ENCODE assay signal across 11 cellular contexts in genomic region chr2:63856302-63856600, GRCh38. TPM values are rescaled to one million over a fixed set of nuclear protein-coding genes. Genes with fewer than 3 reads are reported as not detected.
DNase-seq lines count a peak whose midpoint lies in the region; ATAC-seq and TF ChIP-seq lines count a peak whose summit lies in the region.
"Had no signal": no experiment of that assay in that cellular context is flagged by ENCODE, and none has a peak within 500 bp of the region (broad histone marks: within the 10 kb centered on the region; RNA-seq: fewer than 3 reads in every experiment).

No MANE protein-coding gene starts in this region.

- DNase-seq in CD4-positive, alpha-beta T cell, result peak in 9 of 10 experiments; percentile 21 to 61 (median 45)
- DNase-seq in T-helper 2 cell (peak in 3 of 5 experiments; percentile 56 to 99 (median 58)), gastrocnemius medialis (no peak), endothelial cell (ENCODE audit: low spot score) (no peak), lower leg skin (ENCODE audit: low spot score in 2 of 2) (no peak), NCI-H1417 (lab: John Stamatoyannopoulos, UW) (no peak)
- peak; percentile 13 for DNase-seq in activated gamma-delta T cell treated with anti-CD3 and anti-CD28 coated beads, Interleukin-2, amount 50 U/mL, for 16 hours (ENCODE audit: low read depth)
- DNase-seq: COR-L47, NCI-H1105, ovary had no signal

- no peaks in the 10 kb centered on the region for H3K27me3 Mint-ChIP-seq in CD4-positive, alpha-beta T cell
- H3K27me3 Mint-ChIP-seq in endothelial cell (ENCODE audit: unreplicated experiment), result no peaks in the 10 kb centered on the region

- peak overlapping the region; percentile 81 for H3K4me3 Mint-ChIP-seq in CD4-positive, alpha-beta T cell
- H3K4me3 Mint-ChIP-seq in endothelial cell (ENCODE audit: unreplicated experiment), result no peak overlapping the region

- in situ Hi-C loops in gastrocnemius medialis (cut with MboI; ENCODE audit: low sequenced_read_pairs in 4 of 4), result loop anchor here in 2 of 4 donors (10.0 to 25.0 kb wide), 2 partner anchors 161 to 169 kb away; no protein-coding TSS in a partner anchor

- peaks cover 47 to 53% of the 10 kb centered on the region in 2 donors for H3K4me1 ChIP-seq in gastrocnemius medialis

- peak overlapping the region; percentile 99 for H3K27ac Mint-ChIP-seq in CD4-positive, alpha-beta T cell
- H3K27ac Mint-ChIP-seq in endothelial cell (ENCODE audit: unreplicated experiment), result no peak overlapping the region

- POLR2A ChIA-PET in CD4-positive, alpha-beta T cell (lab: Charles Lee), result interaction anchor here (0.9 to 7.8 kb wide), 4 partner anchors 11 to 268 kb away, joined by 3 to 93 read pairs (median 4); partner anchors contain the start of genes MDH1, UGP2 and WDPCP

- H3K9me3 ChIP-seq in CD4-positive, alpha-beta T cell (ENCODE audit: control insufficient read depth, low read length), result no peaks in the 10 kb centered on the region
- no peaks in the 10 kb centered on the region for H3K9me3 ChIP-seq in gastrocnemius medialis
- H3K9me3 ChIP-seq: ovary had no signal

- peak; percentile 93 for ATAC-seq in CD4-positive, alpha-beta T cell (ENCODE audit: poor library complexity)
- ATAC-seq in gastrocnemius medialis (peak in 1 of 2 donors; percentile 27), GM21619 (IDR thresholded peaks at IDR 0.05; ENCODE audit: unreplicated experiment) (no peak)

- intact Hi-C loops in CD4-positive, alpha-beta T cell (cut with DNase I, micrococcal nuclease), result loop anchor here (1.0 to 5.0 kb wide), 3 partner anchors 16 to 268 kb away; partner anchors contain the start of genes MDH1 (in 1 of the 2) and WDPCP (in 1 of the 2)
- intact Hi-C loops in gastrocnemius medialis (cut with DNase I; ENCODE audit: low total_unique reads) (no loop called here), lower leg skin (cut with DNase I; ENCODE audit: low total_unique reads) (no loop called here)

- 43 to 52% methylated on average over 5 of the region's 5 CpGs for WGBS in lower leg skin, 2 donors

- no peaks in the 10 kb centered on the region for H3K9me3 Mint-ChIP-seq in CD4-positive, alpha-beta T cell
- no peaks in the 10 kb centered on the region for H3K9me3 Mint-ChIP-seq in endothelial cell (ENCODE audit: unreplicated experiment)

- peak overlapping the region in 1 of 4 donors; percentile 24 for H3K4me3 ChIP-seq in gastrocnemius medialis
- no peak overlapping the region for H3K4me3 ChIP-seq in lower leg skin (ENCODE audit: low read depth, poor library complexity, severe bottlenecking)
- H3K4me3 ChIP-seq: ovary had no signal

- no peaks in the 10 kb centered on the region for H3K27me3 ChIP-seq in CD4-positive, alpha-beta T cell (ENCODE audit: control insufficient read depth, insufficient read depth, low read length)
- no peaks in the 10 kb centered on the region for H3K27me3 ChIP-seq in gastrocnemius medialis
- H3K27me3 ChIP-seq: ovary had no signal

- TF ChIP-seq POLR2A in gastrocnemius medialis (IDR thresholded peaks at IDR 0.05) (no peak), lower leg skin (IDR thresholded peaks at IDR 0.05) (no peak)

- no peak for TF ChIP-seq CTCF in CD4-positive, alpha-beta T cell (IDR thresholded peaks at IDR 0.05)
- no peak for TF ChIP-seq CTCF in gastrocnemius medialis (IDR thresholded peaks at IDR 0.05 in 4 of 5, conservative IDR thresholded peaks at IDR 0.05 in 1 of 5)
- TF ChIP-seq CTCF in endothelial cell (IDR thresholded peaks at IDR 0.05; ENCODE audit: unreplicated experiment), result no peak
- no peak for TF ChIP-seq CTCF in lower leg skin (IDR thresholded peaks at IDR 0.05)

- peaks cover 0 to 42% of the 10 kb centered on the region in 2 donors for H3K36me3 ChIP-seq in gastrocnemius medialis
- H3K36me3 ChIP-seq: ovary had no signal

- peaks cover 47% of the 10 kb centered on the region for H3K36me3 Mint-ChIP-seq in CD4-positive, alpha-beta T cell (ENCODE audit: low read depth)
- H3K36me3 Mint-ChIP-seq in endothelial cell (ENCODE audit: low read depth, unreplicated experiment), result no peaks in the 10 kb centered on the region

- H3K27ac ChIP-seq in CD4-positive, alpha-beta T cell (ENCODE audit: low read depth, low read length), result peak overlapping the region; percentile 78
- H3K27ac ChIP-seq in gastrocnemius medialis, result peak overlapping the region; percentile 77 to 98 (median 96)
- H3K27ac ChIP-seq: ovary had no signal

- peaks cover 67% of the 10 kb centered on the region for H3K4me1 Mint-ChIP-seq in CD4-positive, alpha-beta T cell (ENCODE audit: low read depth)
- H3K4me1 Mint-ChIP-seq in endothelial cell (ENCODE audit: unreplicated experiment), result peaks cover 17% of the 10 kb centered on the region

- CTCF ChIA-PET in CD4-positive, alpha-beta T cell (lab: Charles Lee), result interaction anchor here (9.6 kb wide), 1 partner anchor 14 kb away, joined by 50 read pairs; the partner anchor contains the start of gene UGP2

RNA-seq across cellular contexts. Expression of gene UGP2, which starts 14.6 kb away (rescaled TPM):
- 10 to 100 TPM; 47.1 to 53.2 TPM for total RNA-seq in CD4-positive, alpha-beta T cell
- 100 to 1,000 TPM; 398 to 784 (median 580) TPM for total RNA-seq in gastrocnemius medialis
- 88.3 TPM for total RNA-seq in endothelial cell (ENCODE audit: unreplicated experiment)
- total RNA-seq in lower leg skin, result 100 to 1,000 TPM in 1 of 4 donors, 10 to 100 TPM in 3; 61.1 to 153 (median 92.7) TPM

Comparison
In these comparisons a context has a peak if more than half of its experiments do, and no peak if none do; other contexts are left out.
1. DNase-seq: peak in CD4-positive, alpha-beta T cell (9 of 10), T-helper 2 cell (3 of 5) and activated gamma-delta T cell treated with anti-CD3 and anti-CD28 coated beads, Interleukin-2, amount 50 U/mL, for 16 hours (single experiment); none in gastrocnemius medialis (0 of 2), endothelial cell (single experiment), lower leg skin (0 of 2) and NCI-H1417 (0 of 3).
2. intact Hi-C loops: an anchor here in CD4-positive, alpha-beta T cell (1.0 to 5.0 kb wide); none called in gastrocnemius medialis and lower leg skin.